Comparison of ENCODE assay signal across 1 cellular context in the genomic region with DNA sequence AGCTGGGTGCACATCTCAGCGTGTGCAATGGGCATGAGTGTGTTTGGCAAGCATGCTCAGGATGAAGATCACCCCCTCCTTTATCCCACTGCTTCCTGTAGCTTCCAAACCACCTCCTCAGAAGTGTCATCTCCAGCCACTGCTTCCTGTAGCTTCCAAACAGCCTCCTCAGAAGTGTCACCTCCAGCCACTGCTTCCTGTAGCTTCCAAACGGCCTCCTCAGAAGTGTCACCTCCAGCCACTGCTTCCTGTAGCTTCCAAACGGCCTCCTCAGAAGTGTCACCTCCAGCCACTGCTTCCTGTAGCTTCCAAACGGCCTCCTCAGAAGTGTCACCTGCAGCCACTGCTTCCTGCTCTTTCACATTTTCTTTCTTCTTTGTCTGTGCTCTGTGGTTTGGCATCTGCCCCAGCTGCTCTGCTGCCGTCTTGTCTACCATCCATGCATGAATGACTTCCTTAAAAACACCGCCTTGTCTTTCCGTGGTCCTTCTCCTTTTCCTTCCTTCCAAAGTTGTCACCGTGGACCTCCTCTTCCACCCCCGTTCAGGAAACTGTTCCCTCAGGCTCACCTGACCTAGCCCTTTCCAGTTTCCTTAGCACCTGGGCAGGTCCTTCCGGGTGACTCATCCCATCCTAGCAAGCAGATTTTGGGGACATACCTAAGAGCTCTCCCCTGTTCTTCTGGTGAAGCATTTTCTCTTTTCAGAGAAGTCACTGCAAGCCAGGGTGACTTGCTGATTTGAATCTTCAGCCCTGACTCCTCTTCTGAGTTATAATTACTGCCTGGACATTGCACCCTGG.
TF ChIP-seq lines count a peak whose summit lies in the region.

No MANE protein-coding gene starts in this region.

TF ChIP-seq in IMR-90, 13 proteins besides CTCF, POLR2A, EP300 and RAD21 (continued from another document):
- TF ChIP-seq MAFK (IDR thresholded peaks at IDR 0.05; ENCODE audit: low read depth, low read length) (no peak), RFX5 (IDR thresholded peaks at IDR 0.05; ENCODE audit: low read depth, low read length) (no peak), BHLHE40 (IDR thresholded peaks at IDR 0.05; ENCODE audit: low read depth, low read length) (no peak), RCOR1 (IDR thresholded peaks at IDR 0.05; ENCODE audit: insufficient replicate concordance, low read length) (no peak), SMC3 (IDR thresholded peaks at IDR 0.05; ENCODE audit: low read depth, low read length) (no peak), MAZ (IDR thresholded peaks at IDR 0.05; ENCODE audit: borderline replicate concordance, low read depth, low read length) (no peak), NFE2L2 (IDR thresholded peaks at IDR 0.05; ENCODE audit: low read depth, low read length) (no peak)
- TF ChIP-seq, protein P1, sequence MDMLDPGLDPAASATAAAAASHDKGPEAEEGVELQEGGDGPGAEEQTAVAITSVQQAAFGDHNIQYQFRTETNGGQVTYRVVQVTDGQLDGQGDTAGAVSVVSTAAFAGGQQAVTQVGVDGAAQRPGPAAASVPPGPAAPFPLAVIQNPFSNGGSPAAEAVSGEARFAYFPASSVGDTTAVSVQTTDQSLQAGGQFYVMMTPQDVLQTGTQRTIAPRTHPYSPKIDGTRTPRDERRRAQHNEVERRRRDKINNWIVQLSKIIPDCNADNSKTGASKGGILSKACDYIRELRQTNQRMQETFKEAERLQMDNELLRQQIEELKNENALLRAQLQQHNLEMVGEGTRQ (IDR thresholded peaks at IDR 0.05; ENCODE audit: low read depth, low read length) = no peak
TF ChIP-seq in IMR-90: peak in this region for 0.
